Comparison of ENCODE assay signal across 1 cellular context in genomic region chr17:50425682-50426471, GRCh38.
TF ChIP-seq lines count a peak whose summit lies in the region.

TSS of gene ACSF2 (plus strand) at chr17:50426218. CDS start at chr17:50426262, 44 bp downstream.

TF ChIP-seq in GM12878, 131 proteins besides CTCF, POLR2A, EP300 and RAD21 (continued from another document and continues in another):
- TF ChIP-seq CEBPZ (IDR thresholded peaks at IDR 0.05; ENCODE audit: low read depth, low read length): no peak
- TF ChIP-seq NFYA (IDR thresholded peaks at IDR 0.05; ENCODE audit: borderline replicate concordance, low read depth, low read length): no peak
- TF ChIP-seq LARP7 (IDR thresholded peaks at IDR 0.05): no peak
- no peak for TF ChIP-seq ZNF217 (IDR thresholded peaks at IDR 0.05)
- TF ChIP-seq ZBTB11 (CRISPR knock-in tag; IDR thresholded peaks at IDR 0.05): no peak
- no peak for TF ChIP-seq BRCA1 (IDR thresholded peaks at IDR 0.05; ENCODE audit: low read depth, low read length)
- TF ChIP-seq MXI1 (IDR thresholded peaks at IDR 0.05; ENCODE audit: low read depth, low read length): no peak
- no peak for TF ChIP-seq BACH1 (IDR thresholded peaks at IDR 0.05; ENCODE audit: borderline replicate concordance)
- no peak for TF ChIP-seq MLLT1 (IDR thresholded peaks at IDR 0.05)
- no peak for TF ChIP-seq ZNF207 (IDR thresholded peaks at IDR 0.05; ENCODE audit: borderline replicate concordance)
- TF ChIP-seq HCFC1 (IDR thresholded peaks at IDR 0.05; ENCODE audit: low read length): no peak
- peak; percentile 76 to 91; a peak in 3 of 4 replicates for TF ChIP-seq BHLHE40 (IDR thresholded peaks at IDR 0.05; ENCODE audit: borderline replicate concordance in 1 of 2, low read depth in 2 of 2, low read length in 1 of 2)
- TF ChIP-seq PBX3 (IDR thresholded peaks at IDR 0.05; ENCODE audit: insufficient replicate concordance, low read depth, low read length): no peak
- TF ChIP-seq HDAC6 (IDR thresholded peaks at IDR 0.05; ENCODE audit: unreplicated experiment): no peak
- no peak for TF ChIP-seq MTA3 (IDR thresholded peaks at IDR 0.05; ENCODE audit: borderline replicate concordance, low read length)
- TF ChIP-seq ZNF274 (IDR thresholded peaks at IDR 0.05; ENCODE audit: insufficient read depth, insufficient read length): no peak
- TF ChIP-seq JUNB (IDR thresholded peaks at IDR 0.05): no peak
- TF ChIP-seq ZNF592 (IDR thresholded peaks at IDR 0.05): no peak
- no peak for TF ChIP-seq FOXM1 (IDR thresholded peaks at IDR 0.05; ENCODE audit: low read depth, low read length)
- no peak for TF ChIP-seq E2F4 (IDR thresholded peaks at IDR 0.05; ENCODE audit: low read depth, low read length)
- TF ChIP-seq KLF5 (IDR thresholded peaks at IDR 0.05; ENCODE audit: partially characterized antibody): no peak
- TF ChIP-seq NKRF (conservative IDR thresholded peaks at IDR 0.05): peak; percentile 73; the same call in 1 of the 2 replicates
- peak; percentile 37; the same call in 1 of the 2 replicates for TF ChIP-seq ATF3 (IDR thresholded peaks at IDR 0.05; ENCODE audit: borderline replicate concordance, extremely low read depth, low read depth, low read length)
- 0 out of 2 replicates have a peak, but pooled peaks have one; percentile 4 for TF ChIP-seq ESRRA (IDR thresholded peaks at IDR 0.05; ENCODE audit: low read length)
- no peak for TF ChIP-seq WRNIP1 (IDR thresholded peaks at IDR 0.05; ENCODE audit: borderline replicate concordance, low read depth, low read length)
- 0 out of 2 replicates have a peak, but pooled peaks have one; percentile 22 for TF ChIP-seq TCF3 (IDR thresholded peaks at IDR 0.05; ENCODE audit: borderline replicate concordance, insufficient read depth, low read depth, low read length)
- TF ChIP-seq NR2C2 (IDR thresholded peaks at IDR 0.05; ENCODE audit: borderline replicate concordance, control insufficient read depth, insufficient read length, low read depth): no peak
- no peak for TF ChIP-seq SIX5 (IDR thresholded peaks at IDR 0.05; ENCODE audit: low read depth, low read length, severe bottlenecking)
- TF ChIP-seq E2F8 (IDR thresholded peaks at IDR 0.05; ENCODE audit: low read depth, partially characterized antibody): no peak
- TF ChIP-seq E4F1 (IDR thresholded peaks at IDR 0.05; ENCODE audit: borderline replicate concordance, partially characterized antibody): no peak
- no peak; the same call in 1 of the 2 replicates for TF ChIP-seq TAF1 (IDR thresholded peaks at IDR 0.05; ENCODE audit: borderline replicate concordance, low read depth, low read length)
- TF ChIP-seq RAD51 (IDR thresholded peaks at IDR 0.05): peak; percentile 47; the same call in 1 of the 2 replicates
